In the genomic region with DNA sequence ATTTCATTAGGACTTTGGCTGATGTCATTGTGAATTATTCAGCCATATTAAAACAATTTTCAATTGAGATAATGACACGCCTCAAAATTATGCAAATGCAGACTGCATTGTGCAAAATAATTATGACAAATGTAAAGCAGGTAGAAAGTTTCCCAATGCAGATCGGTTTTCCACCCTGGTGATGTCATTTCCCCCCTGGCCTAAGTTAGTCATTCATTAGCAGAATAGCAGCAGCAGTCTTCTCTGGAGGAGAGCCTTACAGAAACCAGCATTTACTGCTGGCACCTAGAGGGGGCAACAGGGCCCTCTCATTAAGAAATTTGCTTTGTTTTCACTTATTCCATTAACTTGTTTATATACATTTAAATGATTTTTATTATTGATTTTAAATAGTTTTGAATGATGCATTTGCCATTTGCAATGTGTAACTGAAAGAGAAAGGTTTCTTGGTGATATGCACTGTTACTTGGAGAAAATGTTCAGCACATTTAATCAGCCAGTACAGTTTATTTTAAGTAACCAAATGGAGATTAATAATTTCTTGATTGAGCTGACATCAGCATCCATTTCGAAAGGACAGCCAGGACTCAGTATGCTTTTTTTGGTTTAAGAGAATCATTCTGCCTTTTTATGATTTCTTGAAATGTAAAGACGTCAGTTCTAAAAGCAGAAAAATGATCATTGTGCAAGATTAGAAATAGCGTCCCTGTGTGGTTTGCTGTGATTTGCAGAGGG, we compare ENCODE assay signal across 8 cellular contexts. TPM values are rescaled to one million over a fixed set of nuclear protein-coding genes. Genes with fewer than 3 reads are reported as not detected.
DNase-seq lines count a peak whose midpoint lies in the region; ATAC-seq and TF ChIP-seq lines count a peak whose summit lies in the region.

No MANE protein-coding gene starts in this region.

- TF ChIP-seq POLR2A in right lobe of liver (IDR thresholded peaks at IDR 0.05) = peak; percentile 51

- peak; percentile 37 for ATAC-seq in GM19467 (IDR thresholded peaks at IDR 0.05; ENCODE audit: unreplicated experiment)
- peak; percentile 35 for ATAC-seq in HG03565 (IDR thresholded peaks at IDR 0.05; ENCODE audit: unreplicated experiment)
- ATAC-seq in right lobe of liver = peak in 1 of 4 donors; percentile 34
- peak; percentile 63 for ATAC-seq in stimulated activated naive CD8-positive, alpha-beta T cell treated with anti-CD3 and anti-CD28 coated beads, Interleukin-15, Interleukin-2, amounts not matched to agents 100 U/mL and 50 U/mL, for 24 hours
- no peak for ATAC-seq in HG03439 (IDR thresholded peaks at IDR 0.05; ENCODE audit: unreplicated experiment)

- peaks cover 0 to 24% (median 5%) of the 10 kb centered on the region in 4 donors for H3K4me1 ChIP-seq in right lobe of liver

- peaks cover 5% of the 10 kb centered on the region for H3K36me3 Mint-ChIP-seq in MCF 10A (ENCODE audit: insufficient read depth, unreplicated experiment)

- no peaks in the 10 kb centered on the region for H3K27me3 Mint-ChIP-seq in MCF 10A (ENCODE audit: insufficient read depth, unreplicated experiment)

- CTCF ChIA-PET in MCF 10A (lab: Yijun Ruan, JAX) = interaction anchor here (0.6 to 2.7 kb wide), 9 partner anchors 8 to 1033 kb away, joined by 3 to 9 read pairs (median 5); no protein-coding TSS in a partner anchor

- TF ChIP-seq CTCF in MCF 10A (IDR thresholded peaks at IDR 0.05; ENCODE audit: unreplicated experiment) (peak; percentile 15), right lobe of liver (IDR thresholded peaks at IDR 0.05) (peak in 3 of 4 donors; percentile 16 to 29 (median 25))

- H3K27ac Mint-ChIP-seq in MCF 10A (ENCODE audit: low read depth, unreplicated experiment) = peak overlapping the region; percentile 100

- WGBS in right lobe of liver (ENCODE audit: insufficient coverage, low coverage, low lambda C conversion rate, missing lambda C conversion rate) = 21% methylated on average over 5 of the region's 5 CpGs

- peak; percentile 81 for DNase-seq in EH (ENCODE audit: low read depth)
- peak; percentile 44 for DNase-seq in SKM-1 treated with dmso at 0.1 percent for 144 hours (lab: John Stamatoyannopoulos, UW; ENCODE audit: unreplicated experiment)
- DNase-seq in MCF 10A (ENCODE audit: unreplicated experiment) = peak; percentile 91
- no peak for DNase-seq in right lobe of liver
- DNase-seq in stimulated activated naive CD8-positive, alpha-beta T cell treated with anti-CD3 and anti-CD28 coated beads, Interleukin-15, Interleukin-2, amounts not matched to agents 100 U/mL and 50 U/mL, for 24 hours = peak; percentile 60

- peak overlapping the region; percentile 99 for H3K27ac ChIP-seq in right lobe of liver

- no TSS peak for BruUV-seq in MCF 10A (replicated peaks; lab: Mats Ljungman, UMichigan)

- peak overlapping the region in 2 of 3 donors; percentile 71 to 75 for H3K4me3 ChIP-seq in right lobe of liver

- H3K9me3 ChIP-seq in right lobe of liver = no peaks in the 10 kb centered on the region

- H3K4me1 Mint-ChIP-seq in MCF 10A (ENCODE audit: insufficient read depth, unreplicated experiment) = peaks cover under 1% of the 10 kb centered on the region

- no peaks in the 10 kb centered on the region for H3K36me3 ChIP-seq in right lobe of liver

- intact Hi-C loops in MCF 10A (cut with micrococcal nuclease) = loop anchor here (1.0 to 10.0 kb wide), 6 partner anchors 38 to 1088 kb away; no protein-coding TSS in a partner anchor
- intact Hi-C loops in right lobe of liver (cut with DNase I) = no loop called here

- H3K27me3 ChIP-seq in right lobe of liver = no peaks in the 10 kb centered on the region

- POLR2A ChIA-PET in MCF 10A (lab: Yijun Ruan, JAX) = interaction anchor here (0.5 to 10.0 kb wide), 15 partner anchors 17 to 741 kb away, joined by 3 to 135 read pairs (median 18); no protein-coding TSS in a partner anchor

- H3K9me3 Mint-ChIP-seq in MCF 10A (ENCODE audit: unreplicated experiment) = no peaks in the 10 kb centered on the region

- H3K4me3 Mint-ChIP-seq in MCF 10A (ENCODE audit: unreplicated experiment) = peak overlapping the region; percentile 90

RNA-seq across cellular contexts. Expression of a gene that starts 3.4 kb away (rescaled TPM):
- 10.9 and 12.2 TPM in 2 replicates for total RNA-seq in MCF 10A (2022)
- total RNA-seq in right lobe of liver = 10 to 100 TPM in 1 of 6 experiments, 1 to 10 TPM in 5; 2.7 to 10.5 (median 5.3) TPM

Comparison
In these comparisons a context has a peak if more than half of its experiments do, and no peak if none do; other contexts are left out.
1. DNase-seq: peak in EH (single experiment), SKM-1 treated with dmso at 0.1 percent for 144 hours (single experiment), MCF 10A (single experiment) and stimulated activated naive CD8-positive, alpha-beta T cell treated with anti-CD3 and anti-CD28 coated beads, Interleukin-15, Interleukin-2, amounts not matched to agents 100 U/mL and 50 U/mL, for 24 hours (single experiment); none in right lobe of liver (0 of 3).